Comparison of ENCODE assay signal across 24 cellular contexts in genomic region chr18:42798606-42799005, GRCh38.
DNase-seq lines count a peak whose midpoint lies in the region; FAIRE-seq and TF ChIP-seq lines count a peak whose summit lies in the region.
"Had no signal": no experiment of that assay in that cellular context is flagged by ENCODE, and none has a peak within 500 bp of the region (broad histone marks: within the 10 kb centered on the region; RNA-seq: fewer than 3 reads in every experiment).

No MANE protein-coding gene starts in this region.

- no peaks in the 10 kb centered on the region for H3K36me3 Mint-ChIP-seq in brain
- H3K36me3 Mint-ChIP-seq: activated CD4-positive, alpha-beta memory T cell treated with anti-CD3 and anti-CD28 coated beads for 36 hours; activated naive CD8-positive, alpha-beta T cell; stimulated activated memory B cell treated with anti-CD40 and anti-IgM and Interleukin-4, amounts not matched to agents 10 μg/mL and 1 μg/mL and 100 μg/mL, for 72 hours; type B pancreatic cell had no signal

- no peak for FAIRE-seq in urothelium cell line (lab: Jason Lieb, UNC)
- FAIRE-seq: TTC549 had no signal

- H3K27me3 Mint-ChIP-seq in brain: peaks cover 3% of the 10 kb centered on the region
- H3K27me3 Mint-ChIP-seq: activated CD4-positive, alpha-beta memory T cell treated with anti-CD3 and anti-CD28 coated beads for 36 hours; activated naive CD8-positive, alpha-beta T cell; effector memory CD8-positive, alpha-beta T cell; stimulated activated memory B cell treated with anti-CD40 and anti-IgM and Interleukin-4, amounts not matched to agents 10 μg/mL and 1 μg/mL and 100 μg/mL, for 72 hours; type B pancreatic cell had no signal

- peak; percentile 46 for DNase-seq in NCI-H82 (lab: John Stamatoyannopoulos, UW)
- DNase-seq in NCI-H82 treated with DMSO at 0.1 percent for 48 hours (lab: John Stamatoyannopoulos, UW; ENCODE audit: unreplicated experiment): no peak
- peak; percentile 40 to 54 for DNase-seq in NCI-H1930 (lab: John Stamatoyannopoulos, UW)
- DNase-seq in stimulated activated CD4-positive, alpha-beta T cell treated with anti-CD3 and anti-CD28 coated beads, Interleukin-15, amount 100 ng/mL, for 24 hours: no peak
- no peak for DNase-seq in NCI-H1048 (lab: John Stamatoyannopoulos, UW)
- no peak for DNase-seq in urothelium cell line (ENCODE audit: low spot score)
- DNase-seq: activated CD4-positive, alpha-beta memory T cell treated with anti-CD3 and anti-CD28 coated beads for 36 hours; anterior cingulate cortex; C1 segment of cervical spinal cord; effector memory CD8-positive, alpha-beta T cell; foreskin fibroblast; HCEC 1CT; heart left ventricle; KBM-7; MG63; NCI-H187 treated with DMSO at 0.1 percent for 48 hours; stimulated activated CD4-positive, alpha-beta T cell treated with anti-CD3 and anti-CD28 coated beads, Interleukin-4, amount 100 ng/mL, for 4 hours had no signal

- peaks cover 40% of the 10 kb centered on the region for H3K4me1 Mint-ChIP-seq in brain
- H3K4me1 Mint-ChIP-seq: stimulated activated memory B cell treated with anti-CD40 and anti-IgM and Interleukin-4, amounts not matched to agents 10 μg/mL and 1 μg/mL and 100 μg/mL, for 72 hours had no signal

- H3K4me3 Mint-ChIP-seq in brain: peak overlapping the region in 1 of 5 experiments; percentile 18
- H3K4me3 Mint-ChIP-seq: activated CD4-positive, alpha-beta memory T cell treated with anti-CD3 and anti-CD28 coated beads for 36 hours; activated naive CD8-positive, alpha-beta T cell; effector memory CD8-positive, alpha-beta T cell; neural crest cell; stimulated activated memory B cell treated with anti-CD40 and anti-IgM and Interleukin-4, amounts not matched to agents 10 μg/mL and 1 μg/mL and 100 μg/mL, for 72 hours; type B pancreatic cell had no signal

- no peak for TF ChIP-seq CTCF in brain (conservative IDR thresholded peaks at IDR 0.05)

- peak overlapping the region; percentile 27 to 83 (median 42) for H3K27ac Mint-ChIP-seq in brain
- H3K27ac Mint-ChIP-seq: activated CD4-positive, alpha-beta memory T cell treated with anti-CD3 and anti-CD28 coated beads for 36 hours; activated naive CD8-positive, alpha-beta T cell; activated T-helper 2 cell treated with anti-CD3 and anti-CD28 coated beads, Interferon-gamma antibody, Interleukin-2, Interleukin-4, amounts not matched to agents 10 μg/mL and 5 μg/mL and 100 μg/mL, durations not matched to agents 14 hours and 24 hours and 36 hours; effector memory CD8-positive, alpha-beta T cell; stimulated activated memory B cell treated with anti-CD40 and anti-IgM and Interleukin-4, amounts not matched to agents 10 μg/mL and 1 μg/mL and 100 μg/mL, for 72 hours; type B pancreatic cell had no signal

- peaks cover 0 to 4% (median 0%) of the 10 kb centered on the region in 5 experiments for H3K9me3 Mint-ChIP-seq in brain
- H3K9me3 Mint-ChIP-seq: neural crest cell; stimulated activated memory B cell treated with anti-CD40 and anti-IgM and Interleukin-4, amounts not matched to agents 10 μg/mL and 1 μg/mL and 100 μg/mL, for 72 hours had no signal

Comparison
In these comparisons a context has a peak if more than half of its experiments do, and no peak if none do; other contexts are left out.
1. DNase-seq: peak in NCI-H82 (single experiment) and NCI-H1930 (2 of 2); none in NCI-H82 treated with DMSO at 0.1 percent for 48 hours (single experiment), stimulated activated CD4-positive, alpha-beta T cell treated with anti-CD3 and anti-CD28 coated beads, Interleukin-15, amount 100 ng/mL, for 24 hours (single experiment), NCI-H1048 (single experiment) and urothelium cell line (single experiment).